Comparison of ENCODE assay signal across 29 cellular contexts in the genomic region with DNA sequence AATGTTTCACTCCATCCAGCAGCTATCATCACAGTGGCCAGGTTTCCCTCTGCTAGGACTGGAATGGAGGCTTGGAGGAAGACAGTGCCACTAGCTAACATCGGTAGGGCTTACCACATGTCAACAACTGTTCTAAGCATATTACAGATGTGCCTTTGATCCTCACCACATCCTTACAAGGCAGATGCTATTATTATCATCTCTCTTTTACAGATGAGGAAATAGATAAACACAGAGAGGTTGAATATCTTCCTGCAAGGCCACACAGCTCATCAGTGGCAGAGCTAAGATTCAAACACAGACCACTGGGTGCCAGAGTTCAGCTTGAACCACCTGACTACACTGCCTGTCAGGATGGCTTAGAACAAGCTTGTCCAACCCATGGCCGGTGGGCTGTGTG. TPM values are rescaled to one million over a fixed set of nuclear protein-coding genes. Genes with fewer than 3 reads are reported as not detected.
DNase-seq lines count a peak whose midpoint lies in the region; ATAC-seq, FAIRE-seq and TF ChIP-seq lines count a peak whose summit lies in the region.
"Had no signal": no experiment of that assay in that cellular context is flagged by ENCODE, and none has a peak within 500 bp of the region (broad histone marks: within the 10 kb centered on the region; RNA-seq: fewer than 3 reads in every experiment).

No MANE protein-coding gene starts in this region.

- H3K4me1 Mint-ChIP-seq in activated CD8-positive, alpha-beta memory T cell treated with anti-CD3 and anti-CD28 coated beads, Interleukin-2, amount 10 ng/mL, durations not matched to agents 7 days and 5 days = peaks cover 22% of the 10 kb centered on the region
- peaks cover 15% of the 10 kb centered on the region for H3K4me1 Mint-ChIP-seq in CD4-positive, alpha-beta T cell (ENCODE audit: low read depth)
- H3K4me1 Mint-ChIP-seq in effector memory CD8-positive, alpha-beta T cell (ENCODE audit: low read depth in 2 of 2) = peaks cover 13 to 16% of the 10 kb centered on the region in 2 donors
- H3K4me1 Mint-ChIP-seq in mesothelial cell of epicardium = no peaks in the 10 kb centered on the region

- POLR2A ChIA-PET in CD4-positive, alpha-beta T cell (lab: Charles Lee) = interaction anchor here (0.6 to 1.7 kb wide), 4 partner anchors 46 to 162 kb away, joined by 3 to 6 read pairs (median 4); no protein-coding TSS in a partner anchor

- no peaks in the 10 kb centered on the region for H3K27me3 ChIP-seq in CD4-positive, alpha-beta T cell (ENCODE audit: control insufficient read depth, insufficient read depth, low read length)
- H3K27me3 ChIP-seq: BE2C, brain microvascular endothelial cell, SJCRH30, tibial nerve had no signal

- TF ChIP-seq POLR2A in GM12891 (IDR thresholded peaks at IDR 0.05; ENCODE audit: low read depth, low read length) = no peak

- H3K9me3 Mint-ChIP-seq in activated CD8-positive, alpha-beta memory T cell treated with anti-CD3 and anti-CD28 coated beads, Interleukin-2, amount 10 ng/mL, durations not matched to agents 7 days and 5 days (ENCODE audit: low read depth) = no peaks in the 10 kb centered on the region
- no peaks in the 10 kb centered on the region for H3K9me3 Mint-ChIP-seq in CD4-positive, alpha-beta T cell
- H3K9me3 Mint-ChIP-seq in effector memory CD8-positive, alpha-beta T cell = no peaks in the 10 kb centered on the region
- H3K9me3 Mint-ChIP-seq in mesothelial cell of epicardium = peaks cover 3% of the 10 kb centered on the region
- H3K9me3 Mint-ChIP-seq: HFFc6; natural killer cell treated with Interleukin-12 subunit alpha and Interleukin-12 subunit beta and Interleukin-15 and Interleukin-18, amount 100 ng/mL, for 72 hours had no signal

- CTCF ChIA-PET in activated CD8-positive, alpha-beta memory T cell treated with anti-CD3 and anti-CD28 coated beads, Interleukin-2, amount 10 ng/mL, durations not matched to agents 7 days and 5 days (lab: Charles Lee) = interaction anchor here (1.6 kb wide), 1 partner anchor 45 kb away, joined by 4 read pairs; no protein-coding TSS in a partner anchor
- CTCF ChIA-PET in CD4-positive, alpha-beta T cell (lab: Charles Lee) = no interaction called here

- no peak overlapping the region for H3K27ac ChIP-seq in CD4-positive, alpha-beta T cell (ENCODE audit: low read depth, low read length)
- H3K27ac ChIP-seq: brain microvascular endothelial cell, GM23248, tibial nerve had no signal

- H3K27ac Mint-ChIP-seq in activated CD8-positive, alpha-beta memory T cell treated with anti-CD3 and anti-CD28 coated beads, Interleukin-2, amount 10 ng/mL, durations not matched to agents 7 days and 5 days = peak overlapping the region; percentile 28
- peak overlapping the region; percentile 21 for H3K27ac Mint-ChIP-seq in CD4-positive, alpha-beta T cell
- peak overlapping the region; percentile 13 to 41 for H3K27ac Mint-ChIP-seq in effector memory CD8-positive, alpha-beta T cell
- H3K27ac Mint-ChIP-seq in mesothelial cell of epicardium = no peak overlapping the region
- H3K27ac Mint-ChIP-seq: HFFc6; natural killer cell treated with Interleukin-12 subunit alpha and Interleukin-12 subunit beta and Interleukin-15 and Interleukin-18, amount 100 ng/mL, for 72 hours had no signal

- no peak for FAIRE-seq in GM12891 (lab: Jason Lieb, UNC)
- FAIRE-seq: GM12892, keratinocyte had no signal

- no peak for TF ChIP-seq CTCF in CD4-positive, alpha-beta T cell (IDR thresholded peaks at IDR 0.05)
- no peak for TF ChIP-seq CTCF in mesothelial cell of epicardium (IDR thresholded peaks at IDR 0.05; ENCODE audit: unreplicated experiment)

- no peaks in the 10 kb centered on the region for H3K27me3 Mint-ChIP-seq in activated CD8-positive, alpha-beta memory T cell treated with anti-CD3 and anti-CD28 coated beads, Interleukin-2, amount 10 ng/mL, durations not matched to agents 7 days and 5 days
- H3K27me3 Mint-ChIP-seq in CD4-positive, alpha-beta T cell = no peaks in the 10 kb centered on the region
- no peaks in the 10 kb centered on the region for H3K27me3 Mint-ChIP-seq in effector memory CD8-positive, alpha-beta T cell
- H3K27me3 Mint-ChIP-seq in mesothelial cell of epicardium (ENCODE audit: low read depth) = peaks cover 11% of the 10 kb centered on the region

- no peaks in the 10 kb centered on the region for H3K9me3 ChIP-seq in CD4-positive, alpha-beta T cell (ENCODE audit: control insufficient read depth, low read length)
- H3K9me3 ChIP-seq: BE2C, SJCRH30, tibial nerve had no signal

- ATAC-seq in activated CD8-positive, alpha-beta memory T cell treated with anti-CD3 and anti-CD28 coated beads, Interleukin-2, amount 10 ng/mL, durations not matched to agents 7 days and 5 days = peak; percentile 87
- peak; percentile 94 for ATAC-seq in CD4-positive, alpha-beta T cell (ENCODE audit: poor library complexity)
- ATAC-seq in effector memory CD8-positive, alpha-beta T cell (replicated peaks) = peak; percentile 97

- peak; percentile 46 for DNase-seq in activated CD8-positive, alpha-beta memory T cell treated with anti-CD3 and anti-CD28 coated beads, Interleukin-2, amount 10 ng/mL, durations not matched to agents 7 days and 5 days
- DNase-seq in activated CD8-positive, alpha-beta memory T cell treated with anti-CD3 and anti-CD28 coated beads, Interleukin-2, amount 50 U/mL, for 48 hours = no peak
- peak in 1 of 10 experiments; percentile 1 for DNase-seq in CD4-positive, alpha-beta T cell
- DNase-seq in RPMI7951 (ENCODE audit: low read depth) = peak; percentile 18
- peak; percentile 0 to 14 (median 1) for DNase-seq in effector memory CD8-positive, alpha-beta T cell
- no peak for DNase-seq in HCEC 1CT
- no peak for DNase-seq in GM12891 (ENCODE audit: insufficient read length, low spot score)
- DNase-seq in mesothelial cell of epicardium (ENCODE audit: low spot score in 2 of 2, unreplicated experiment in 2 of 2) = no peak
- DNase-seq: activated CD4-positive, alpha-beta T cell treated with anti-CD3 and anti-CD28 coated beads for 1 hour; activated CD8-positive, alpha-beta memory T cell treated with anti-CD3 and anti-CD28 coated beads, Interleukin-2, amount 50 U/mL, for 4 hours; activated gamma-delta T cell treated with Interleukin-2 at 50 U/mL for 16 hours; amniotic stem cell; BE2C; brain microvascular endothelial cell; EL; GM23248; HFFc6; KG1; midbrain; MM.1S; NCI-H1436; NCI-H2081 treated with DMSO at 0.1 percent for 48 hours; NCI-H226; NCI-H748 treated with DMSO at 0.1 percent for 48 hours had no signal

- H3K36me3 Mint-ChIP-seq in activated CD8-positive, alpha-beta memory T cell treated with anti-CD3 and anti-CD28 coated beads, Interleukin-2, amount 10 ng/mL, durations not matched to agents 7 days and 5 days = no peaks in the 10 kb centered on the region
- H3K36me3 Mint-ChIP-seq in CD4-positive, alpha-beta T cell (ENCODE audit: low read depth) = no peaks in the 10 kb centered on the region
- no peaks in the 10 kb centered on the region for H3K36me3 Mint-ChIP-seq in effector memory CD8-positive, alpha-beta T cell (ENCODE audit: insufficient read depth)
- H3K36me3 Mint-ChIP-seq in mesothelial cell of epicardium = no peaks in the 10 kb centered on the region
- H3K36me3 Mint-ChIP-seq: natural killer cell treated with Interleukin-12 subunit alpha and Interleukin-12 subunit beta and Interleukin-15 and Interleukin-18, amount 100 ng/mL, for 72 hours had no signal

- H3K4me3 Mint-ChIP-seq in activated CD8-positive, alpha-beta memory T cell treated with anti-CD3 and anti-CD28 coated beads, Interleukin-2, amount 10 ng/mL, durations not matched to agents 7 days and 5 days = no peak overlapping the region
- no peak overlapping the region for H3K4me3 Mint-ChIP-seq in CD4-positive, alpha-beta T cell
- H3K4me3 Mint-ChIP-seq in effector memory CD8-positive, alpha-beta T cell = peak overlapping the region; percentile 25 to 37
- H3K4me3 Mint-ChIP-seq in mesothelial cell of epicardium = no peak overlapping the region
- H3K4me3 Mint-ChIP-seq: HFFc6; natural killer cell treated with Interleukin-12 subunit alpha and Interleukin-12 subunit beta and Interleukin-15 and Interleukin-18, amount 100 ng/mL, for 72 hours had no signal

- intact Hi-C loops in CD4-positive, alpha-beta T cell (cut with DNase I, micrococcal nuclease) = no loop called here

TF ChIP-seq in GM12891, 5 proteins besides CTCF, POLR2A, EP300 and RAD21:
- no peak for TF ChIP-seq POU2F2 (IDR thresholded peaks at IDR 0.05; ENCODE audit: low read depth, low read length)
- TF ChIP-seq PAX5 (IDR thresholded peaks at IDR 0.05; ENCODE audit: insufficient read depth, low read length, severe bottlenecking) = no peak
- no peak for TF ChIP-seq TAF1 (IDR thresholded peaks at IDR 0.05; ENCODE audit: low read depth, low read length)
TF ChIP-seq in GM12891: peak in this region for 0.

RNA-seq across cellular contexts. Expression of a gene that starts 47.4 kb away (rescaled TPM):
- 10 to 100 TPM in 1 of 2 experiments, 1 to 10 TPM in 1; 8.1 to 11.9 TPM for total RNA-seq in activated CD8-positive, alpha-beta memory T cell treated with anti-CD3 and anti-CD28 coated beads, Interleukin-2, amount 10 ng/mL, durations not matched to agents 7 days and 5 days
- total RNA-seq in CD4-positive, alpha-beta T cell = under 1 TPM; 0.45 to 0.96 TPM
- total RNA-seq in RPMI7951 (2014; rRNA removed; shearing (Covaris generic)) = 3.4 and 5.2 TPM in 2 replicates
- not detected for polyA plus RNA-seq in GM12891 (2012; ENCODE audit: low read depth, missing spikeins)
- total RNA-seq in mesothelial cell of epicardium = 0.93 to 1.4 TPM (median 1.2 TPM) in 3 replicates

Comparison
In these comparisons a context has a peak if more than half of its experiments do, and no peak if none do; other contexts are left out.
1. DNase-seq: peak in activated CD8-positive, alpha-beta memory T cell treated with anti-CD3 and anti-CD28 coated beads, Interleukin-2, amount 10 ng/mL, durations not matched to agents 7 days and 5 days (single experiment), RPMI7951 (single experiment) and effector memory CD8-positive, alpha-beta T cell (3 of 3); none in activated CD8-positive, alpha-beta memory T cell treated with anti-CD3 and anti-CD28 coated beads, Interleukin-2, amount 50 U/mL, for 48 hours (single experiment), HCEC 1CT (single experiment), GM12891 (single experiment) and mesothelial cell of epicardium (0 of 2).
2. H3K4me3 Mint-ChIP-seq: peak in effector memory CD8-positive, alpha-beta T cell (2 of 2); none in activated CD8-positive, alpha-beta memory T cell treated with anti-CD3 and anti-CD28 coated beads, Interleukin-2, amount 10 ng/mL, durations not matched to agents 7 days and 5 days (single experiment), CD4-positive, alpha-beta T cell (single experiment) and mesothelial cell of epicardium (single experiment).
3. Peak in every context shown above with its lines, with median percentiles within 50 percentile points of each other: ATAC-seq.